8 cellular contexts compared by ENCODE assay signal in genomic region chr10:26860542-26861325, GRCh38. TPM values are rescaled to one million over a fixed set of nuclear protein-coding genes. Genes with fewer than 3 reads are reported as not detected.
A peak's percentile ranks its signal among the peaks of the same experiment; 100 is the strongest.
DNase-seq lines count a peak whose midpoint lies in the region; ATAC-seq and TF ChIP-seq lines count a peak whose summit lies in the region.

ABI1 (minus strand) TSS chr10:26860958; CDS start chr10:26860863, 95 bp downstream.

- 0 out of 2 replicates have a peak, but pooled peaks have one; percentile 58 for TF ChIP-seq CTCF in Loucy (conservative IDR thresholded peaks at IDR 0.05; ENCODE audit: low read length)
- peak; percentile 66 for TF ChIP-seq CTCF in fibroblast of mammary gland (conservative IDR thresholded peaks at IDR 0.05; ENCODE audit: control insufficient read depth, insufficient read depth, low read depth, low read length)

- peaks cover 41% of the 10 kb centered on the region for H4K20me1 ChIP-seq in Loucy (ENCODE audit: insufficient read depth, low read length, poor library complexity, severe bottlenecking)

- peaks cover 0 to 3% (median 0%) of the 10 kb centered on the region in 3 donors for H3K36me3 Mint-ChIP-seq in naive thymus-derived CD8-positive, alpha-beta T cell

- H3K9me3 Mint-ChIP-seq in naive thymus-derived CD8-positive, alpha-beta T cell, result peaks cover 0 to 1% (median 0%) of the 10 kb centered on the region in 9 donors

- no peaks in the 10 kb centered on the region for H3K9me3 ChIP-seq in Loucy (ENCODE audit: insufficient read depth, low read depth, low read length)

- H3K4me1 ChIP-seq in Loucy (ENCODE audit: insufficient read depth, low read length, poor library complexity, severe bottlenecking), result peaks cover 26% of the 10 kb centered on the region

- peak within 1 kb of the TSS; percentile 89 for H3K4me2 ChIP-seq in Loucy (ENCODE audit: low read depth, low read length, poor library complexity, severe bottlenecking)

- H2AFZ ChIP-seq in Loucy (ENCODE audit: low read length), result peak within 1 kb of the TSS; percentile 84

- H3K27ac Mint-ChIP-seq in naive thymus-derived CD8-positive, alpha-beta T cell, result peak within 1 kb of the TSS; percentile 97 to 99 (median 98)

- TF ChIP-seq POLR2A in Raji (IDR thresholded peaks at IDR 0.05; ENCODE audit: insufficient read depth, low read depth, low read length), result peak; percentile 97

- POLR2A ChIA-PET in naive thymus-derived CD8-positive, alpha-beta T cell (lab: Charles Lee), result interaction anchor here (0.7 to 1.5 kb wide), 5 partner anchors 9 to 177 kb away, joined by 3 to 4 read pairs (median 4); no protein-coding TSS in a partner anchor

- no peaks in the 10 kb centered on the region for H3F3A ChIP-seq in Loucy (ENCODE audit: low read depth)

- DNase-seq in ELR (ENCODE audit: low read depth), result peak; percentile 99
- peak; percentile 91 for DNase-seq in H4 (ENCODE audit: low spot score)
- DNase-seq in activated T-helper 9 cell treated with anti-CD3 and anti-CD28 coated beads, Interleukin-2, amount 50 U/mL, for 16 hours (ENCODE audit: low read depth), result peak; percentile 96
- peak; percentile 98 for DNase-seq in fibroblast of mammary gland (ENCODE audit: low read depth)
- DNase-seq in naive thymus-derived CD8-positive, alpha-beta T cell, result peak; percentile 96 to 100 (median 98)
- DNase-seq in stimulated activated naive CD4-positive, alpha-beta T cell (lab: John Stamatoyannopoulos, UW), result peak; percentile 97 to 100 (median 98)

- peak within 1 kb of the TSS; percentile 96 for H3K4me3 ChIP-seq in Loucy (ENCODE audit: low read length, poor library complexity, severe bottlenecking)
- peak within 1 kb of the TSS; percentile 91 for H3K4me3 ChIP-seq in fibroblast of mammary gland (ENCODE audit: control insufficient read depth, low read depth, low read length)

- H3K27me3 ChIP-seq in Loucy (ENCODE audit: insufficient read depth, low read length, poor library complexity, severe bottlenecking), result no peaks in the 10 kb centered on the region

- peaks cover 42% of the 10 kb centered on the region for H3K79me2 ChIP-seq in Loucy (ENCODE audit: insufficient read depth, low read length)

- H3K9ac ChIP-seq in Loucy (ENCODE audit: low read depth, low read length, poor library complexity, severe bottlenecking), result peak within 1 kb of the TSS; percentile 88

- no peaks in the 10 kb centered on the region for H3K36me3 ChIP-seq in Loucy (ENCODE audit: insufficient read depth, low read length)

- H3K4me1 Mint-ChIP-seq in naive thymus-derived CD8-positive, alpha-beta T cell, result peaks cover 15 to 40% (median 31%) of the 10 kb centered on the region in 4 donors

- H3K4me3 Mint-ChIP-seq in naive thymus-derived CD8-positive, alpha-beta T cell, result peak within 1 kb of the TSS; percentile 95 to 100 (median 99)

- H3K9me2 ChIP-seq in Loucy (replicated peaks; ENCODE audit: low read depth, low read length), result no peaks in the 10 kb centered on the region

- ATAC-seq in naive thymus-derived CD8-positive, alpha-beta T cell, result peak; percentile 89

- H3K27me3 Mint-ChIP-seq in naive thymus-derived CD8-positive, alpha-beta T cell, result peaks cover 0 to 3% (median 0%) of the 10 kb centered on the region in 5 donors

RNA-seq across cellular contexts. Expression of gene ABI1, which starts in this region (rescaled TPM):
- total RNA-seq in H4 (2014; rRNA removed; shearing (Covaris generic)), result 22.3 and 28.2 TPM in 2 replicates
- 10 to 100 TPM; 64.0 to 65.9 TPM for total RNA-seq in naive thymus-derived CD8-positive, alpha-beta T cell
- 10 to 100 TPM; 61.7 to 71.9 (median 64.9) TPM for polyA plus RNA-seq in naive thymus-derived CD8-positive, alpha-beta T cell

Comparison
In these comparisons a context has a peak if more than half of its experiments do, and no peak if none do; other contexts are left out.
1. Peak in every context shown above with its lines: DNase-seq, ATAC-seq and H3K4me3 ChIP-seq.